ENCODE assay signal across 38 cellular contexts in genomic region chr21:41307219-41307618, GRCh38. TPM values are rescaled to one million over a fixed set of nuclear protein-coding genes. Genes with fewer than 3 reads are reported as not detected.
"Had no signal": no experiment of that assay in that cellular context is flagged by ENCODE, and none has a peak within 500 bp of the region (broad histone marks: within the 10 kb centered on the region; RNA-seq: fewer than 3 reads in every experiment).

No MANE protein-coding gene starts in this region.

- DNase-seq: Karpas-422, Kasumi-1, MG63, MM.1S, MV-4-11, NCI-H1048, NCI-H1092, NCI-H1092 treated with DMSO at 0.1 percent for 48 hours, NCI-H1105, NCI-H1105 treated with DMSO at 0.1 percent for 48 hours, NCI-H1417, NCI-H1417 treated with DMSO at 0.1 percent for 48 hours, NCI-H1436, NCI-H1436 treated with DMSO at 0.1 percent for 48 hours, NCI-H146, NCI-H1694, NCI-H1694 treated with DMSO at 0.1 percent for 48 hours, NCI-H187, NCI-H187 treated with DMSO at 0.1 percent for 48 hours, NCI-H1930, NCI-H2029, NCI-H2029 treated with DMSO at 0.1 percent for 48 hours, NCI-H2081, NCI-H2081 treated with DMSO at 0.1 percent for 48 hours, NCI-H2107, NCI-H2171, NCI-H2171 treated with DMSO at 0.1 percent for 48 hours, NCI-H2227 treated with DMSO at 0.1 percent for 48 hours, NCI-H226, NCI-H345, NCI-H446, NCI-H446 treated with DMSO at 0.1 percent for 48 hours, NCI-H510A, NCI-H510A treated with DMSO at 0.1 percent for 48 hours had no signal

- H3K27ac ChIP-seq: KMS-11 had no signal

- H3K36me3 ChIP-seq: MG63 had no signal

- H3K4me3 ChIP-seq: MG63 had no signal

- H3K27me3 ChIP-seq: MG63 had no signal

RNA-seq across cellular contexts. Expression of gene FAM3B, which starts 9.4 kb away (rescaled TPM):
- total RNA-seq: LHCN-M2, MCF 10A, NCI-H460 had no signal

RNA-seq across cellular contexts. Expression of gene MX2, which starts 54.6 kb away (rescaled TPM):
- total RNA-seq: MCF 10A had no signal
